26 cellular contexts compared by ENCODE assay signal in genomic region chr5:56667692-56668091, GRCh38.
"Had no signal": no experiment of that assay in that cellular context is flagged by ENCODE, and none has a peak within 500 bp of the region (broad histone marks: within the 10 kb centered on the region; RNA-seq: fewer than 3 reads in every experiment).

No MANE protein-coding gene starts in this region.

- H3K4me2 ChIP-seq: neural progenitor cell had no signal

- ATAC-seq: activated CD8-positive, alpha-beta T cell treated with anti-CD3 and anti-CD28 coated beads for 36 hours; activated T-cell treated with anti-CD3 and anti-CD28 coated beads, Interleukin-2, amount 50 U/mL, for 4 hours; activated T-helper 17 cell treated with anti-CD3 and anti-CD28 coated beads, Interleukin-2, amount 50 U/mL, for 72 hours; effector memory CD8-positive, alpha-beta T cell; natural killer cell; T-helper 17 cell had no signal

- DNase-seq: activated CD4-positive, alpha-beta T cell treated with anti-CD3 and anti-CD28 coated beads for 1 hour; activated CD4-positive, alpha-beta T cell treated with anti-CD3 and anti-CD28 coated beads, Interleukin-2, amount 10 ng/mL, durations not matched to agents 7 days and 5 days; activated CD8-positive, alpha-beta T cell treated with anti-CD3 and anti-CD28 coated beads for 36 hours; activated gamma-delta T cell treated with Interleukin-2 at 50 U/mL for 16 hours; activated naive CD4-positive, alpha-beta T cell treated with anti-CD3 and anti-CD28 coated beads, Interleukin-2, amount 50 U/mL, for 16 hours; activated T-cell treated with anti-CD3 and anti-CD28 coated beads, Interleukin-2, amount 50 U/mL, for 4 hours; amniotic stem cell; brain microvascular endothelial cell; cortex of kidney; effector memory CD8-positive, alpha-beta T cell; heart left ventricle; hypothalamus; immature natural killer cell; mesenchymal stem cell; natural killer cell; posterior cingulate gyrus; right cardiac atrium; stimulated activated naive CD4-positive, alpha-beta T cell; T-helper 17 cell; T1000; WERI-Rb-1 had no signal

- H3K4me3 Mint-ChIP-seq: activated CD4-positive, alpha-beta T cell treated with anti-CD3 and anti-CD28 coated beads, Interleukin-2, amount 10 ng/mL, durations not matched to agents 7 days and 5 days; activated CD8-positive, alpha-beta T cell treated with anti-CD3 and anti-CD28 coated beads for 36 hours; activated T-cell treated with anti-CD3 and anti-CD28 coated beads, Interleukin-2, amount 50 U/mL, for 4 hours; activated T-helper 17 cell treated with anti-CD3 and anti-CD28 coated beads, Interleukin-2, amount 50 U/mL, for 72 hours; effector memory CD8-positive, alpha-beta T cell; immature natural killer cell; natural killer cell; neural progenitor cell; T-helper 17 cell had no signal

- FAIRE-seq: astrocyte, endothelial cell of umbilical vein had no signal

- H3K9me3 ChIP-seq: tibial nerve had no signal

- H2AFZ ChIP-seq: neural progenitor cell had no signal

- H3K27me3 Mint-ChIP-seq: activated T-helper 17 cell treated with anti-CD3 and anti-CD28 coated beads, Interleukin-2, amount 50 U/mL, for 72 hours; T-helper 17 cell had no signal

- H3K36me3 ChIP-seq: brain microvascular endothelial cell, heart left ventricle, neural progenitor cell, tibial nerve, WERI-Rb-1 had no signal

- H3K27ac Mint-ChIP-seq: activated CD4-positive, alpha-beta T cell treated with anti-CD3 and anti-CD28 coated beads, Interleukin-2, amount 10 ng/mL, durations not matched to agents 7 days and 5 days; activated CD8-positive, alpha-beta T cell treated with anti-CD3 and anti-CD28 coated beads for 36 hours; activated T-helper 17 cell treated with anti-CD3 and anti-CD28 coated beads, Interleukin-2, amount 50 U/mL, for 72 hours; effector memory CD8-positive, alpha-beta T cell; immature natural killer cell; natural killer cell; neural progenitor cell; T-helper 17 cell had no signal

- H3K9me3 Mint-ChIP-seq: activated T-helper 17 cell treated with anti-CD3 and anti-CD28 coated beads, Interleukin-2, amount 50 U/mL, for 72 hours; effector memory CD8-positive, alpha-beta T cell; natural killer cell had no signal

- H3K9ac ChIP-seq: neural progenitor cell had no signal

- H3K36me3 Mint-ChIP-seq: immature natural killer cell, natural killer cell had no signal

- H3K4me3 ChIP-seq: heart left ventricle, neural progenitor cell, tibial nerve had no signal

- H3K27ac ChIP-seq: brain microvascular endothelial cell, neural progenitor cell, tibial nerve, WERI-Rb-1 had no signal

- H3K27me3 ChIP-seq: brain microvascular endothelial cell, heart left ventricle, neural progenitor cell, tibial nerve had no signal
